ENCODE assay signal across 35 cellular contexts in the genomic region with DNA sequence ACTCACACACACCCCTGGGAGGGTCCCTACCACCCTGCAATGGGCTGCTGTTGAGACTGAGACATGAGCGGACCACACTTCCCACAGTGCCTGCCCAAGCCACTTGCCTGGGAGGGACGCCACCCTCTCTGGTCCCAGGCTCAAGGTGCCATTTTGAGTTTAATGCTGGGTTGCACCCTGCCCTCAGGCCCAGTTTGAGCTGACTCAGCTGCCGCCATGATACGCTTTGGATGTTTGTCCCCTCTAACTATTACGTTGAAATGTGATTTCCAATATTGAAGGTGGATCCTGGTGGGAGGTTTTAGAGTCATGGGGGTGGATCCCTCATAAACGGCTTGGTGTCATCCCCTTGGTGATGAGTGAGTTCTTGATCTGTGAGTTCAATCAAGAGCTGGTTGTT.
"Had no signal": no experiment of that assay in that cellular context is flagged by ENCODE, and none has a peak within 500 bp of the region (broad histone marks: within the 10 kb centered on the region; RNA-seq: fewer than 3 reads in every experiment).

No MANE protein-coding gene starts in this region.

- H3K27me3 ChIP-seq: MG63 had no signal

- DNase-seq: Karpas-422, Kasumi-1, MG63, MM.1S, MV-4-11, NCI-H1048, NCI-H1092, NCI-H1092 treated with DMSO at 0.1 percent for 48 hours, NCI-H1105, NCI-H1105 treated with DMSO at 0.1 percent for 48 hours, NCI-H1417, NCI-H1417 treated with DMSO at 0.1 percent for 48 hours, NCI-H1436, NCI-H1436 treated with DMSO at 0.1 percent for 48 hours, NCI-H146, NCI-H1694, NCI-H1694 treated with DMSO at 0.1 percent for 48 hours, NCI-H187, NCI-H187 treated with DMSO at 0.1 percent for 48 hours, NCI-H1930, NCI-H2029, NCI-H2029 treated with DMSO at 0.1 percent for 48 hours, NCI-H2081, NCI-H2081 treated with DMSO at 0.1 percent for 48 hours, NCI-H2107, NCI-H2171, NCI-H2171 treated with DMSO at 0.1 percent for 48 hours, NCI-H2227 treated with DMSO at 0.1 percent for 48 hours, NCI-H226, NCI-H345, NCI-H446, NCI-H446 treated with DMSO at 0.1 percent for 48 hours, NCI-H510A, NCI-H510A treated with DMSO at 0.1 percent for 48 hours, NCI-H524 had no signal

- H3K4me3 ChIP-seq: MG63 had no signal

- H3K36me3 ChIP-seq: MG63 had no signal
